1 cellular context compared by ENCODE assay signal in the genomic region with DNA sequence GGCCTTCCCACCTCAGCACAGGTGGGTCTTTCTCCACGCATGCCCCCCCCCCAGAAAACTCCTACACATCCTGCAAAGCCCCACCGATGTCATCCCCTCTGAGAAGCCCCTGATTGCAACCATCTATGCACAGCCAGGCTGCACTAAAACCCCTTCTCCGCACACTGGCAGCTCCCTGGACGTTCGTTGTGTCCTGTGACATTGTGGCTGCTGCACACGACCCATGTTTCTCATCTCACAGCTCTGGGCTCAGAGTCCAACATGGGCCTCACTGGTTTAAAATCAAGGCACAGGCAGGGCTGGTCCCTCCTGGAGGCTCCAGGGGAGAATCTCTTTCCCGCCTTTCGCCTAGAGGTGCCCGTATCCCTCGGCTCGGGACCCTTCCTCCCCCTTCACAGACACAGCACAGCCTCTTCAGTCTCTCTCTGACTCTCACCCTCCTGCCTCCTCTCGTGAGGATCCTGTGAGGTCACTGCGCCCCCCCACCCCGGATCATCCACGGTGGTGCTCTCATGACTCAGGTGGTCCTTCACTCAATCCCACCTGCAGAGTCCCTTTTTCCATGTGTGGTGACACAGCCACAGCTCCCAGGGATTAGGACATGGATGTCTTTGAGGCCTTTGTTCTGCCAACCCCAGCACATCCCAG.
TF ChIP-seq lines count a peak whose summit lies in the region.

No MANE protein-coding gene starts in this region.

TF ChIP-seq in HepG2, 621 proteins besides CTCF, POLR2A, EP300 and RAD21 (continued from another document):
- TF ChIP-seq, protein P1, sequence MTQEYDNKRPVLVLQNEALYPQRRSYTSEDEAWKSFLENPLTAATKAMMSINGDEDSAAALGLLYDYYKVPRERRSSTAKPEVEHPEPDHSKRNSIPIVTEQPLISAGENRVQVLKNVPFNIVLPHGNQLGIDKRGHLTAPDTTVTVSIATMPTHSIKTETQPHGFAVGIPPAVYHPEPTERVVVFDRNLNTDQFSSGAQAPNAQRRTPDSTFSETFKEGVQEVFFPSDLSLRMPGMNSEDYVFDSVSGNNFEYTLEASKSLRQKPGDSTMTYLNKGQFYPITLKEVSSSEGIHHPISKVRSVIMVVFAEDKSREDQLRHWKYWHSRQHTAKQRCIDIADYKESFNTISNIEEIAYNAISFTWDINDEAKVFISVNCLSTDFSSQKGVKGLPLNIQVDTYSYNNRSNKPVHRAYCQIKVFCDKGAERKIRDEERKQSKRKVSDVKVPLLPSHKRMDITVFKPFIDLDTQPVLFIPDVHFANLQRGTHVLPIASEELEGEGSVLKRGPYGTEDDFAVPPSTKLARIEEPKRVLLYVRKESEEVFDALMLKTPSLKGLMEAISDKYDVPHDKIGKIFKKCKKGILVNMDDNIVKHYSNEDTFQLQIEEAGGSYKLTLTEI (CRISPR knock-in tag; conservative IDR thresholded peaks at IDR 0.05), result no peak
- TF ChIP-seq KLF9 (CRISPR knock-in tag; IDR thresholded peaks at IDR 0.05; ENCODE audit: low read depth) (no peak), MED1 (CRISPR knock-in tag; IDR thresholded peaks at IDR 0.05) (0 out of 2 replicates have a peak, but pooled peaks have one; percentile 21), ZFP82 (CRISPR knock-in tag; IDR thresholded peaks at IDR 0.05; ENCODE audit: borderline replicate concordance) (no peak), HNRNPH1 (optimal IDR thresholded peaks at IDR 0.05; ENCODE audit: low read depth, low read length) (no peak), SOX13 (IDR thresholded peaks at IDR 0.05) (no peak), SOX13 (CRISPR knock-in tag; conservative IDR thresholded peaks at IDR 0.05 in 1 of 2, IDR thresholded peaks at IDR 0.05 in 1 of 2) (0 out of 4 replicates have a peak, but pooled peaks of 1 of the 2 experiments have one; percentile 19), ZNF737 (CRISPR knock-in tag; IDR thresholded peaks at IDR 0.05; ENCODE audit: borderline replicate concordance) (no peak), XBP1 (CRISPR knock-in tag; IDR thresholded peaks at IDR 0.05) (no peak), ZNF432 (CRISPR knock-in tag; IDR thresholded peaks at IDR 0.05; ENCODE audit: borderline replicate concordance) (no peak), MTA1 (CRISPR knock-in tag; IDR thresholded peaks at IDR 0.05; ENCODE audit: borderline replicate concordance) (0 out of 2 replicates have a peak, but pooled peaks have one; percentile 14), ELF1 (CRISPR knock-in tag; IDR thresholded peaks at IDR 0.05) (no peak), POLR2AphosphoS5 (IDR thresholded peaks at IDR 0.05; ENCODE audit: low read depth, low read length) (peak; percentile 7; the same call in 1 of the 2 replicates), ZNF556 (CRISPR knock-in tag; IDR thresholded peaks at IDR 0.05; ENCODE audit: borderline replicate concordance) (0 out of 2 replicates have a peak, but pooled peaks have one; percentile 16), JUN (CRISPR knock-in tag; IDR thresholded peaks at IDR 0.05) (no peak), KDM4B (CRISPR knock-in tag; IDR thresholded peaks at IDR 0.05) (0 out of 2 replicates have a peak, but pooled peaks have one; percentile 4)
- TF ChIP-seq, protein P2, sequence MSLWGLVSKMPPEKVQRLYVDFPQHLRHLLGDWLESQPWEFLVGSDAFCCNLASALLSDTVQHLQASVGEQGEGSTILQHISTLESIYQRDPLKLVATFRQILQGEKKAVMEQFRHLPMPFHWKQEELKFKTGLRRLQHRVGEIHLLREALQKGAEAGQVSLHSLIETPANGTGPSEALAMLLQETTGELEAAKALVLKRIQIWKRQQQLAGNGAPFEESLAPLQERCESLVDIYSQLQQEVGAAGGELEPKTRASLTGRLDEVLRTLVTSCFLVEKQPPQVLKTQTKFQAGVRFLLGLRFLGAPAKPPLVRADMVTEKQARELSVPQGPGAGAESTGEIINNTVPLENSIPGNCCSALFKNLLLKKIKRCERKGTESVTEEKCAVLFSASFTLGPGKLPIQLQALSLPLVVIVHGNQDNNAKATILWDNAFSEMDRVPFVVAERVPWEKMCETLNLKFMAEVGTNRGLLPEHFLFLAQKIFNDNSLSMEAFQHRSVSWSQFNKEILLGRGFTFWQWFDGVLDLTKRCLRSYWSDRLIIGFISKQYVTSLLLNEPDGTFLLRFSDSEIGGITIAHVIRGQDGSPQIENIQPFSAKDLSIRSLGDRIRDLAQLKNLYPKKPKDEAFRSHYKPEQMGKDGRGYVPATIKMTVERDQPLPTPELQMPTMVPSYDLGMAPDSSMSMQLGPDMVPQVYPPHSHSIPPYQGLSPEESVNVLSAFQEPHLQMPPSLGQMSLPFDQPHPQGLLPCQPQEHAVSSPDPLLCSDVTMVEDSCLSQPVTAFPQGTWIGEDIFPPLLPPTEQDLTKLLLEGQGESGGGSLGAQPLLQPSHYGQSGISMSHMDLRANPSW (CRISPR knock-in tag; IDR thresholded peaks at IDR 0.05; ENCODE audit: borderline replicate concordance), result peak; percentile 13; the same call in 1 of the 2 replicates
- TF ChIP-seq, protein P3, sequence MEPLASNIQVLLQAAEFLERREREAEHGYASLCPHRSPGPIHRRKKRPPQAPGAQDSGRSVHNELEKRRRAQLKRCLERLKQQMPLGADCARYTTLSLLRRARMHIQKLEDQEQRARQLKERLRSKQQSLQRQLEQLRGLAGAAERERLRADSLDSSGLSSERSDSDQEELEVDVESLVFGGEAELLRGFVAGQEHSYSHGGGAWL (CRISPR knock-in tag; IDR thresholded peaks at IDR 0.05), result 0 out of 2 replicates have a peak, but pooled peaks have one; percentile 8
- TF ChIP-seq, protein P4, sequence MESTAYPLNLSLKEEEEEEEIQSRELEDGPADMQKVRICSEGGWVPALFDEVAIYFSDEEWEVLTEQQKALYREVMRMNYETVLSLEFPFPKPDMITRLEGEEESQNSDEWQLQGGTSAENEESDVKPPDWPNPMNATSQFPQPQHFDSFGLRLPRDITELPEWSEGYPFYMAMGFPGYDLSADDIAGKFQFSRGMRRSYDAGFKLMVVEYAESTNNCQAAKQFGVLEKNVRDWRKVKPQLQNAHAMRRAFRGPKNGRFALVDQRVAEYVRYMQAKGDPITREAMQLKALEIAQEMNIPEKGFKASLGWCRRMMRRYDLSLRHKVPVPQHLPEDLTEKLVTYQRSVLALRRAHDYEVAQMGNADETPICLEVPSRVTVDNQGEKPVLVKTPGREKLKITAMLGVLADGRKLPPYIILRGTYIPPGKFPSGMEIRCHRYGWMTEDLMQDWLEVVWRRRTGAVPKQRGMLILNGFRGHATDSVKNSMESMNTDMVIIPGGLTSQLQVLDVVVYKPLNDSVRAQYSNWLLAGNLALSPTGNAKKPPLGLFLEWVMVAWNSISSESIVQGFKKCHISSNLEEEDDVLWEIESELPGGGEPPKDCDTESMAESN (CRISPR knock-in tag; conservative IDR thresholded peaks at IDR 0.05), result 0 out of 2 replicates have a peak, but pooled peaks have one; percentile 1
- TF ChIP-seq, protein P5, sequence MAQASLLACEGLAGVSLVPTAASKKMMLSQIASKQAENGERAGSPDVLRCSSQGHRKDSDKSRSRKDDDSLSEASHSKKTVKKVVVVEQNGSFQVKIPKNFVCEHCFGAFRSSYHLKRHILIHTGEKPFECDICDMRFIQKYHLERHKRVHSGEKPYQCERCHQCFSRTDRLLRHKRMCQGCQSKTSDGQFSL (CRISPR knock-in tag; IDR thresholded peaks at IDR 0.05), result peak; percentile 12; the same call in 1 of the 2 replicates
- TF ChIP-seq, protein P6, sequence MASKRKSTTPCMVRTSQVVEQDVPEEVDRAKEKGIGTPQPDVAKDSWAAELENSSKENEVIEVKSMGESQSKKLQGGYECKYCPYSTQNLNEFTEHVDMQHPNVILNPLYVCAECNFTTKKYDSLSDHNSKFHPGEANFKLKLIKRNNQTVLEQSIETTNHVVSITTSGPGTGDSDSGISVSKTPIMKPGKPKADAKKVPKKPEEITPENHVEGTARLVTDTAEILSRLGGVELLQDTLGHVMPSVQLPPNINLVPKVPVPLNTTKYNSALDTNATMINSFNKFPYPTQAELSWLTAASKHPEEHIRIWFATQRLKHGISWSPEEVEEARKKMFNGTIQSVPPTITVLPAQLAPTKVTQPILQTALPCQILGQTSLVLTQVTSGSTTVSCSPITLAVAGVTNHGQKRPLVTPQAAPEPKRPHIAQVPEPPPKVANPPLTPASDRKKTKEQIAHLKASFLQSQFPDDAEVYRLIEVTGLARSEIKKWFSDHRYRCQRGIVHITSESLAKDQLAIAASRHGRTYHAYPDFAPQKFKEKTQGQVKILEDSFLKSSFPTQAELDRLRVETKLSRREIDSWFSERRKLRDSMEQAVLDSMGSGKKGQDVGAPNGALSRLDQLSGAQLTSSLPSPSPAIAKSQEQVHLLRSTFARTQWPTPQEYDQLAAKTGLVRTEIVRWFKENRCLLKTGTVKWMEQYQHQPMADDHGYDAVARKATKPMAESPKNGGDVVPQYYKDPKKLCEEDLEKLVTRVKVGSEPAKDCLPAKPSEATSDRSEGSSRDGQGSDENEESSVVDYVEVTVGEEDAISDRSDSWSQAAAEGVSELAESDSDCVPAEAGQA (IDR thresholded peaks at IDR 0.05; ENCODE audit: low read depth), result 0 out of 2 replicates have a peak, but pooled peaks have one; percentile 9
- TF ChIP-seq, protein P6 (CRISPR knock-in tag; IDR thresholded peaks at IDR 0.05; ENCODE audit: borderline replicate concordance), result no peak
TF ChIP-seq in HepG2: peak in this region for 43.
